Comparison of ENCODE assay signal across 26 cellular contexts in the genomic region with DNA sequence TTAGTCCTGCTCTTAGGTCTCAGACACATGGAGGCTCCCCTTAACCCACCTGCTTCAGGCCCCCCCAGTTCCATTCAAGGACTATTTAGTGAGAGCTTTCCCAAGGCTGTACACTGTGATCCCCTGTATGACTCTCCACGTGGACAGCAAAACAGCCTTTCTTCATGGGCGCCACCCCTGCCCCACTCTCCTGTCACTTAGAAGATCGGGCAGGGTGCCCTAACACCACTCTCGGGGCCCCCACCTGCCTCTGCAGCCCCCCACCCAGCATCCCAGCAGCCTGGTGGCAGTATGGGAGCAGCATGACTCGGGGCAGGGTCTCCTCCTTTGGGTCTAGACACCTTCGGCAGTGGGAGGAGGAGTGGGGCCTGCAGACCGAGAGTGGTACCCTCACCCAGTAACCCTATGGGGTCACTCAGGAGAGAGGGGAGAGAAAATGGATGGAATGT.
DNase-seq lines count a peak whose midpoint lies in the region; FAIRE-seq and TF ChIP-seq lines count a peak whose summit lies in the region.
"Had no signal": no experiment of that assay in that cellular context is flagged by ENCODE, and none has a peak within 500 bp of the region (broad histone marks: within the 10 kb centered on the region; RNA-seq: fewer than 3 reads in every experiment).

No MANE protein-coding gene starts in this region.

- WGBS in spleen, 5 donors, result 70 to 86% (median 81%) methylated on average over 7 of the region's 7 CpGs

- intact Hi-C loops in spleen (cut with DNase I; ENCODE audit: low total_unique reads), result no loop called here

- H3K36me3 ChIP-seq in spleen, result no peaks in the 10 kb centered on the region
- H3K36me3 ChIP-seq: thyroid gland had no signal

- TF ChIP-seq POLR2A in spleen (IDR thresholded peaks at IDR 0.05), result no peak

- no peaks in the 10 kb centered on the region for H3K9me3 ChIP-seq in spleen
- H3K9me3 ChIP-seq: thyroid gland had no signal

- DNase-seq in 8988T, result peak; percentile 9
- DNase-seq in D721Med (ENCODE audit: insufficient read length, low spot score), result peak; percentile 13
- DNase-seq in islet precursor cell, result peak; percentile 40
- peak; percentile 59 for DNase-seq in spleen
- DNase-seq in NCI-H2171 treated with DMSO at 0.1 percent for 48 hours (lab: John Stamatoyannopoulos, UW), result no peak
- DNase-seq in NCI-H82 treated with DMSO at 0.1 percent for 48 hours (lab: John Stamatoyannopoulos, UW; ENCODE audit: unreplicated experiment), result no peak
- no peak for DNase-seq in NCI-H1417 (lab: John Stamatoyannopoulos, UW)
- DNase-seq: activated CD4-positive, alpha-beta T cell treated with anti-CD3 and anti-CD28 coated beads for 4 hours; DMS79; effector memory CD4-positive, alpha-beta T cell; glutamatergic neuron; midbrain; naive B cell; NCI-H1694; NCI-H446; NCI-H774; occipital lobe; SIG-M5; stimulated activated naive CD4-positive, alpha-beta T cell treated with Interleukin-2 at 50 U/mL for 16 hours; thyroid gland had no signal

- H3K27ac ChIP-seq in spleen, result no peak overlapping the region
- H3K27ac ChIP-seq: thyroid gland had no signal

- no peak for FAIRE-seq in D721Med (lab: Jason Lieb, UNC)
- FAIRE-seq: bronchial epithelial cell, colon, G401.6, H54, islet of Langerhans, RCC 7860 had no signal

- TF ChIP-seq CTCF in D721Med (IDR thresholded peaks at IDR 0.05; ENCODE audit: insufficient read depth, missing control alignments) (no peak), spleen (IDR thresholded peaks at IDR 0.05 in 8 of 11, conservative IDR thresholded peaks at IDR 0.05 in 3 of 11) (no peak)

- H3K4me3 ChIP-seq in spleen, result no peak overlapping the region
- H3K4me3 ChIP-seq: thyroid gland had no signal

- peaks cover 0 to 6% (median 0%) of the 10 kb centered on the region in 7 donors for H3K27me3 ChIP-seq in spleen (replicated peaks in 1 of 7)
- H3K27me3 ChIP-seq: thyroid gland had no signal

- no peaks in the 10 kb centered on the region for H3K4me1 ChIP-seq in spleen

Comparison
In these comparisons a context has a peak if more than half of its experiments do, and no peak if none do; other contexts are left out.
1. DNase-seq: peak in 8988T (single experiment), D721Med (single experiment), islet precursor cell (single experiment) and spleen (single experiment); none in NCI-H2171 treated with DMSO at 0.1 percent for 48 hours (single experiment), NCI-H82 treated with DMSO at 0.1 percent for 48 hours (single experiment) and NCI-H1417 (0 of 3).